28 cellular contexts compared by ENCODE assay signal in the genomic region with DNA sequence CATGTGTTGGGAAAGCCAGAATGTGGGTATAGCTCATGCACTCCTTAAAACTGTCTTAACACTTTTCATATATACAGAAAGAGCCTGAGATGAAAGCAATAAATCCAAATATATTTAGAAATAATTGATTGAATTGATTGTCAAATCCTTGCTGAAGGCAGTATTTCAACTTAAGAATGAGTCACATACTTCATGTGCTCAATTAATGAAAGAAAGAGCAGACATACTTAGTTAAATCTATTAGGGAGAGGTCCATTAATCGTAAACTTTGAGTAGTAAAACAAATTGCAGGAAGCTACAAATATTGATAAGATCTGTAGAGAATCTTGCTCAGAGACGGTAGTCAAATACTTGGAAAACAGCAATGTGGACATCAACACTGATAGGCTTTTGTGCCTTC.
"Had no signal": no experiment of that assay in that cellular context is flagged by ENCODE, and none has a peak within 500 bp of the region (broad histone marks: within the 10 kb centered on the region; RNA-seq: fewer than 3 reads in every experiment).

No MANE protein-coding gene starts in this region.

- H3K27ac ChIP-seq: stomach, suprapubic skin, testis, thoracic aorta, thyroid gland, tibial artery, tibial nerve, transverse colon, upper lobe of left lung, upper lobe of right lung, uterus, vagina had no signal

- H3K9me3 ChIP-seq: stomach, suprapubic skin, testis, thoracic aorta, thyroid gland, tibial artery, tibial nerve, transverse colon, upper lobe of left lung, upper lobe of right lung, uterus, vagina had no signal

- H3K27ac Mint-ChIP-seq: stimulated activated effector memory CD8-positive, alpha-beta T cell treated with anti-CD3 and anti-CD28 coated beads, Interleukin-12 subunit alpha, Interleukin-12 subunit beta, amount 100 ng/mL, for 72 hours; stimulated activated memory B cell treated with anti-CD40 and anti-IgM and Interleukin-4, amounts not matched to agents 10 μg/mL and 1 μg/mL and 100 μg/mL, for 72 hours; stimulated activated naive B cell treated with anti-CD40 and anti-IgM and Interleukin-4, amounts not matched to agents 10 μg/mL and 1 μg/mL and 100 μg/mL, for 72 hours; stimulated activated naive CD8-positive, alpha-beta T cell treated with anti-CD3 and anti-CD28 coated beads, Interleukin-15, amount 100 ng/mL, for 72 hours; stimulated activated naive CD8-positive, alpha-beta T cell treated with anti-CD3 and anti-CD28 coated beads, Interleukin-15, Interleukin-2, amounts not matched to agents 100 ng/mL and 50 ng/mL, for 24 hours; type B pancreatic cell had no signal

- H3K4me1 Mint-ChIP-seq: stimulated activated effector memory CD8-positive, alpha-beta T cell treated with anti-CD3 and anti-CD28 coated beads, Interleukin-12 subunit alpha, Interleukin-12 subunit beta, amount 100 ng/mL, for 72 hours; stimulated activated memory B cell treated with anti-CD40 and anti-IgM and Interleukin-4, amounts not matched to agents 10 μg/mL and 1 μg/mL and 100 μg/mL, for 72 hours; stimulated activated naive CD8-positive, alpha-beta T cell treated with anti-CD3 and anti-CD28 coated beads, Interleukin-15, amount 100 ng/mL, for 72 hours had no signal

- ATAC-seq: stimulated activated effector memory CD8-positive, alpha-beta T cell treated with anti-CD3 and anti-CD28 coated beads, Interleukin-12 subunit alpha, Interleukin-12 subunit beta, amount 100 ng/mL, for 72 hours; stimulated activated memory B cell treated with anti-CD40 and anti-IgM and Interleukin-4, amounts not matched to agents 10 μg/mL and 1 μg/mL and 100 μg/mL, for 72 hours; stimulated activated naive B cell treated with anti-CD40 and anti-IgM and Interleukin-4, amounts not matched to agents 10 μg/mL and 1 μg/mL and 100 μg/mL, for 72 hours; stimulated activated naive CD8-positive, alpha-beta T cell treated with anti-CD3 and anti-CD28 coated beads, Interleukin-15, amount 100 ng/mL, for 72 hours; stimulated activated naive CD8-positive, alpha-beta T cell treated with anti-CD3 and anti-CD28 coated beads, Interleukin-15, Interleukin-2, amounts not matched to agents 100 U/mL and 50 U/mL, for 24 hours; upper lobe of right lung had no signal

- H3K4me3 ChIP-seq: stomach, suprapubic skin, testis, thoracic aorta, thyroid gland, tibial artery, tibial nerve, transverse colon, upper lobe of left lung, upper lobe of right lung, uterus, vagina had no signal

- H3K27me3 Mint-ChIP-seq: stimulated activated memory B cell treated with anti-CD40 and anti-IgM and Interleukin-4, amounts not matched to agents 10 μg/mL and 1 μg/mL and 100 μg/mL, for 72 hours; stimulated activated naive B cell treated with anti-CD40 and anti-IgM and Interleukin-4, amounts not matched to agents 10 μg/mL and 1 μg/mL and 100 μg/mL, for 72 hours; stimulated activated naive CD8-positive, alpha-beta T cell treated with anti-CD3 and anti-CD28 coated beads, Interleukin-15, amount 100 ng/mL, for 72 hours; stimulated activated naive CD8-positive, alpha-beta T cell treated with anti-CD3 and anti-CD28 coated beads, Interleukin-15, Interleukin-2, amounts not matched to agents 100 ng/mL and 50 ng/mL, for 24 hours; type B pancreatic cell had no signal

- H3K36me3 ChIP-seq: stomach, suprapubic skin, thoracic aorta, thyroid gland, tibial artery, tibial nerve, transverse colon, upper lobe of left lung, upper lobe of right lung, uterus, vagina had no signal

- H3K27me3 ChIP-seq: stomach, suprapubic skin, testis, thyroid gland, tibial artery, tibial nerve, transverse colon, upper lobe of left lung, upper lobe of right lung, uterus, vagina had no signal

- H3K4me1 ChIP-seq: suprapubic skin, testis, thyroid gland, tibial nerve, transverse colon, upper lobe of left lung, upper lobe of right lung, uterus, vagina had no signal

- H3K9me3 Mint-ChIP-seq: stimulated activated effector memory CD8-positive, alpha-beta T cell treated with anti-CD3 and anti-CD28 coated beads, Interleukin-12 subunit alpha, Interleukin-12 subunit beta, amount 100 ng/mL, for 72 hours; stimulated activated memory B cell treated with anti-CD40 and anti-IgM and Interleukin-4, amounts not matched to agents 10 μg/mL and 1 μg/mL and 100 μg/mL, for 72 hours; stimulated activated naive B cell treated with anti-CD40 and anti-IgM and Interleukin-4, amounts not matched to agents 10 μg/mL and 1 μg/mL and 100 μg/mL, for 72 hours; stimulated activated naive CD8-positive, alpha-beta T cell treated with anti-CD3 and anti-CD28 coated beads, Interleukin-15, amount 100 ng/mL, for 72 hours; stimulated activated naive CD8-positive, alpha-beta T cell treated with anti-CD3 and anti-CD28 coated beads, Interleukin-15, Interleukin-2, amounts not matched to agents 100 ng/mL and 50 ng/mL, for 24 hours; type B pancreatic cell had no signal

- H3K4me3 Mint-ChIP-seq: stimulated activated effector memory CD8-positive, alpha-beta T cell treated with anti-CD3 and anti-CD28 coated beads, Interleukin-12 subunit alpha, Interleukin-12 subunit beta, amount 100 ng/mL, for 72 hours; stimulated activated memory B cell treated with anti-CD40 and anti-IgM and Interleukin-4, amounts not matched to agents 10 μg/mL and 1 μg/mL and 100 μg/mL, for 72 hours; stimulated activated naive B cell treated with anti-CD40 and anti-IgM and Interleukin-4, amounts not matched to agents 10 μg/mL and 1 μg/mL and 100 μg/mL, for 72 hours; stimulated activated naive CD8-positive, alpha-beta T cell treated with anti-CD3 and anti-CD28 coated beads, Interleukin-15, amount 100 ng/mL, for 72 hours; stimulated activated naive CD8-positive, alpha-beta T cell treated with anti-CD3 and anti-CD28 coated beads, Interleukin-15, Interleukin-2, amounts not matched to agents 100 ng/mL and 50 ng/mL, for 24 hours; type B pancreatic cell had no signal

- DNase-seq: stimulated activated CD4-positive, alpha-beta T cell treated with anti-CD3 and anti-CD28 coated beads, Interleukin-2, amount 100 ng/mL, for 48 hours; stimulated activated CD4-positive, alpha-beta T cell treated with anti-CD3 and anti-CD28 coated beads, Interleukin-4, amount 100 ng/mL, for 1 hour; stimulated activated CD4-positive, alpha-beta T cell treated with anti-CD3 and anti-CD28 coated beads, Interleukin-4, amount 100 ng/mL, for 24 hours; stimulated activated CD4-positive, alpha-beta T cell treated with anti-CD3 and anti-CD28 coated beads, Interleukin-4, amount 100 ng/mL, for 4 hours; stimulated activated CD8-positive, alpha-beta memory T cell treated with anti-CD3 and anti-CD28 coated beads, Interleukin-4, amount 100 ng/mL, for 48 hours; stimulated activated naive B cell treated with anti-CD40 and anti-IgM and Interleukin-4, amounts not matched to agents 10 μg/mL and 1 μg/mL and 100 μg/mL, for 72 hours; stimulated activated naive CD4-positive, alpha-beta T cell; stimulated activated naive CD4-positive, alpha-beta T cell treated with Interleukin-2 at 50 U/mL for 16 hours; stimulated activated naive CD8-positive, alpha-beta T cell treated with anti-CD3 and anti-CD28 coated beads, Interleukin-15, amount 100 ng/mL, for 72 hours; stimulated activated naive CD8-positive, alpha-beta T cell treated with anti-CD3 and anti-CD28 coated beads, Interleukin-15, Interleukin-2, amounts not matched to agents 100 U/mL and 50 U/mL, for 24 hours; stomach; substantia nigra; testis; thyroid gland; tibial artery; transverse colon; trophoblast cell; upper lobe of left lung; upper lobe of right lung; uterus had no signal

- H3K36me3 Mint-ChIP-seq: stimulated activated effector memory CD8-positive, alpha-beta T cell treated with anti-CD3 and anti-CD28 coated beads, Interleukin-12 subunit alpha, Interleukin-12 subunit beta, amount 100 ng/mL, for 72 hours; stimulated activated memory B cell treated with anti-CD40 and anti-IgM and Interleukin-4, amounts not matched to agents 10 μg/mL and 1 μg/mL and 100 μg/mL, for 72 hours; stimulated activated naive B cell treated with anti-CD40 and anti-IgM and Interleukin-4, amounts not matched to agents 10 μg/mL and 1 μg/mL and 100 μg/mL, for 72 hours; type B pancreatic cell had no signal
